ENCODE assay signal across 2 cellular contexts in genomic region chr6:95743591-95743990, GRCh38.
TF ChIP-seq lines count a peak whose summit lies in the region.

No MANE protein-coding gene starts in this region.

TF ChIP-seq in HepG2, 621 proteins besides CTCF, POLR2A, EP300 and RAD21 (continued from another document and continues in another):
- TF ChIP-seq PATZ1 (CRISPR knock-in tag; IDR thresholded peaks at IDR 0.05): peak; percentile 54; the same call in 1 of the 2 replicates
- TF ChIP-seq ZSCAN20 (CRISPR knock-in tag; IDR thresholded peaks at IDR 0.05; ENCODE audit: borderline replicate concordance): no peak
- no peak for TF ChIP-seq HBP1 (CRISPR knock-in tag; IDR thresholded peaks at IDR 0.05; ENCODE audit: low read depth)
- TF ChIP-seq RELA (CRISPR knock-in tag; IDR thresholded peaks at IDR 0.05): no peak
- TF ChIP-seq, protein P1, sequence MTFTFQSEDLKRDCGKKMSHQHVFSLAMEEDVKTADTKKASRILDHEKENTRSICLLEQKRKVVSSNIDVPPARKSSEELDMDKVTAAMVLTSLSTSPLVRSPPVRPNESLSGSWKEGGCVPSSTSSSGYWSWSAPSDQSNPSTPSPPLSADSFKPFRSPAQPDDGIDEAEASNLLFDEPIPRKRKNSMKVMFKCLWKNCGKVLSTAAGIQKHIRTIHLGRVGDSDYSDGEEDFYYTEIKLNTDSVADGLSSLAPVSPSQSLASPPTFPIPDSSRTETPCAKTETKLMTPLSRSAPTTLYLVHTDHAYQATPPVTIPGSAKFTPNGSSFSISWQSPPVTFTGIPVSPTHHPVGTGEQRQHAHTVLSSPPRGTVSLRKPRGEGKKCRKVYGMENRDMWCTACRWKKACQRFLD (CRISPR knock-in tag; IDR thresholded peaks at IDR 0.05; ENCODE audit: borderline replicate concordance): no peak
- TF ChIP-seq, protein P2, sequence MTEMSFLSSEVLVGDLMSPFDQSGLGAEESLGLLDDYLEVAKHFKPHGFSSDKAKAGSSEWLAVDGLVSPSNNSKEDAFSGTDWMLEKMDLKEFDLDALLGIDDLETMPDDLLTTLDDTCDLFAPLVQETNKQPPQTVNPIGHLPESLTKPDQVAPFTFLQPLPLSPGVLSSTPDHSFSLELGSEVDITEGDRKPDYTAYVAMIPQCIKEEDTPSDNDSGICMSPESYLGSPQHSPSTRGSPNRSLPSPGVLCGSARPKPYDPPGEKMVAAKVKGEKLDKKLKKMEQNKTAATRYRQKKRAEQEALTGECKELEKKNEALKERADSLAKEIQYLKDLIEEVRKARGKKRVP (CRISPR knock-in tag; IDR thresholded peaks at IDR 0.05): peak in 1 of 2 experiments; percentile 84; a peak in 2 of 4 replicates
- TF ChIP-seq MAZ (IDR thresholded peaks at IDR 0.05; ENCODE audit: borderline replicate concordance, low read depth, low read length): no peak
- TF ChIP-seq MAZ (CRISPR knock-in tag; IDR thresholded peaks at IDR 0.05; ENCODE audit: low read depth): no peak
- TF ChIP-seq CEBPB (IDR thresholded peaks at IDR 0.05; ENCODE audit: borderline replicate concordance, low read depth, low read length): peak; percentile 63; the same call in 1 of the 2 replicates
- no peak for TF ChIP-seq FOSL1 (CRISPR knock-in tag; IDR thresholded peaks at IDR 0.05; ENCODE audit: borderline replicate concordance)
- no peak for TF ChIP-seq KDM5B (CRISPR knock-in tag; IDR thresholded peaks at IDR 0.05; ENCODE audit: borderline replicate concordance)
- no peak for TF ChIP-seq THYN1 (CRISPR knock-in tag; IDR thresholded peaks at IDR 0.05; ENCODE audit: borderline replicate concordance, low read depth)
- TF ChIP-seq TCF7L2 (IDR thresholded peaks at IDR 0.05; ENCODE audit: low read depth, low read length): no peak
- TF ChIP-seq ZNF281 (CRISPR knock-in tag; IDR thresholded peaks at IDR 0.05; ENCODE audit: borderline replicate concordance): peak; percentile 36; the same call in 1 of the 2 replicates
- no peak for TF ChIP-seq RXRB (CRISPR knock-in tag; IDR thresholded peaks at IDR 0.05; ENCODE audit: borderline replicate concordance)
- no peak for TF ChIP-seq TARDBP (CRISPR knock-in tag; IDR thresholded peaks at IDR 0.05)
- no peak for TF ChIP-seq NFIC (IDR thresholded peaks at IDR 0.05; ENCODE audit: low read length)
- no peak for TF ChIP-seq ZNF615 (CRISPR knock-in tag; IDR thresholded peaks at IDR 0.05; ENCODE audit: borderline replicate concordance)
- TF ChIP-seq ZBTB1 (CRISPR knock-in tag; IDR thresholded peaks at IDR 0.05; ENCODE audit: borderline replicate concordance): no peak
- 0 out of 2 replicates have a peak, but pooled peaks have one; percentile 18 for TF ChIP-seq GATAD2A (CRISPR knock-in tag; IDR thresholded peaks at IDR 0.05)
- TF ChIP-seq CEBPG (CRISPR knock-in tag; IDR thresholded peaks at IDR 0.05): peak; percentile 64
- no peak for TF ChIP-seq ZNF674 (CRISPR knock-in tag; IDR thresholded peaks at IDR 0.05; ENCODE audit: low read depth)
- TF ChIP-seq RXRA (CRISPR knock-in tag; IDR thresholded peaks at IDR 0.05): no peak

TF ChIP-seq in H1, 55 proteins besides CTCF, POLR2A, EP300 and RAD21 (continued from another document):
- no peak for TF ChIP-seq SIRT6 (IDR thresholded peaks at IDR 0.05; ENCODE audit: low read length)
